ENCODE assay signal across 19 cellular contexts in genomic region chr1:29621826-29622435, GRCh38.
"Had no signal": no experiment of that assay in that cellular context is flagged by ENCODE, and none has a peak within 500 bp of the region (broad histone marks: within the 10 kb centered on the region; RNA-seq: fewer than 3 reads in every experiment).

No MANE protein-coding gene starts in this region.

- H3K4me3 Mint-ChIP-seq: activated CD4-positive, alpha-beta memory T cell treated with anti-CD3 and anti-CD28 coated beads for 36 hours; activated CD4-positive, alpha-beta T cell treated with anti-CD3 and anti-CD28 coated beads for 36 hours; activated naive CD8-positive, alpha-beta T cell treated with anti-CD3 and anti-CD28 coated beads, Interleukin-2, amount 50 U/mL, for 24 hours; naive thymus-derived CD8-positive, alpha-beta T cell; T-helper 17 cell had no signal

- H3K9me3 Mint-ChIP-seq: activated CD4-positive, alpha-beta memory T cell treated with anti-CD3 and anti-CD28 coated beads for 36 hours; activated naive CD8-positive, alpha-beta T cell treated with anti-CD3 and anti-CD28 coated beads, Interleukin-2, amount 50 U/mL, for 24 hours; naive thymus-derived CD8-positive, alpha-beta T cell had no signal

- H3K9me3 ChIP-seq: left lung, neutrophil, tibial nerve had no signal

- H3K27ac ChIP-seq: dorsolateral prefrontal cortex, left lung, neutrophil, skin epidermis, tibial nerve had no signal

- H3K36me3 ChIP-seq: left lung, neutrophil, tibial nerve had no signal

- H3K27me3 ChIP-seq: neutrophil, tibial nerve had no signal

- H3K4me1 ChIP-seq: left lung, tibial nerve had no signal

- H3K27ac Mint-ChIP-seq: activated CD4-positive, alpha-beta memory T cell treated with anti-CD3 and anti-CD28 coated beads for 36 hours; activated CD4-positive, alpha-beta T cell treated with anti-CD3 and anti-CD28 coated beads for 36 hours; activated naive CD8-positive, alpha-beta T cell treated with anti-CD3 and anti-CD28 coated beads, Interleukin-2, amount 50 U/mL, for 24 hours; naive thymus-derived CD8-positive, alpha-beta T cell; T-helper 17 cell had no signal

- H3K4me3 ChIP-seq: dorsolateral prefrontal cortex, left lung, skin epidermis, tibial nerve had no signal

- H3K4me1 Mint-ChIP-seq: activated CD4-positive, alpha-beta T cell treated with anti-CD3 and anti-CD28 coated beads for 36 hours; activated naive CD8-positive, alpha-beta T cell treated with anti-CD3 and anti-CD28 coated beads, Interleukin-2, amount 50 U/mL, for 24 hours; naive thymus-derived CD8-positive, alpha-beta T cell; T-helper 17 cell had no signal

- DNase-seq: activated CD4-positive, alpha-beta memory T cell treated with anti-CD3 and anti-CD28 coated beads for 36 hours; activated CD4-positive, alpha-beta T cell treated with anti-CD3 and anti-CD28 coated beads for 36 hours; activated naive CD4-positive, alpha-beta T cell treated with Interleukin-2 at 50 U/mL for 16 hours; activated naive CD8-positive, alpha-beta T cell treated with anti-CD3 and anti-CD28 coated beads, Interleukin-2, amount 50 U/mL, for 24 hours; aorta; dorsolateral prefrontal cortex; hippocampal formation; kidney; left lung; mammary epithelial cell; naive thymus-derived CD8-positive, alpha-beta T cell; stimulated activated CD4-positive, alpha-beta T cell treated with anti-CD3 and anti-CD28 coated beads, Interleukin-4, amount 100 ng/mL, for 4 hours; stimulated activated CD8-positive, alpha-beta memory T cell treated with anti-CD3 and anti-CD28 coated beads, Interleukin-4, amount 100 ng/mL, for 48 hours; stimulated activated naive CD4-positive, alpha-beta T cell treated with Interleukin-2 at 50 U/mL for 16 hours; substantia nigra; T-helper 17 cell had no signal

- H3K36me3 Mint-ChIP-seq: activated CD4-positive, alpha-beta memory T cell treated with anti-CD3 and anti-CD28 coated beads for 36 hours; naive thymus-derived CD8-positive, alpha-beta T cell had no signal

- ATAC-seq: activated CD4-positive, alpha-beta T cell treated with anti-CD3 and anti-CD28 coated beads for 36 hours; activated naive CD8-positive, alpha-beta T cell treated with anti-CD3 and anti-CD28 coated beads, Interleukin-2, amount 50 U/mL, for 24 hours; left lung; naive thymus-derived CD8-positive, alpha-beta T cell; T-helper 17 cell had no signal
